ENCODE assay signal across 1 cellular context in genomic region chr21:31509108-31510017, GRCh38.
TF ChIP-seq lines count a peak whose summit lies in the region.

No MANE protein-coding gene starts in this region.

TF ChIP-seq in K562, 482 proteins besides CTCF, POLR2A, EP300 and RAD21 (continued from another document):
- no peak for TF ChIP-seq ZBTB33 (CRISPR knock-in tag; IDR thresholded peaks at IDR 0.05)
- TF ChIP-seq MNT (conservative IDR thresholded peaks at IDR 0.05) = peak; percentile 71 to 87
- peak; percentile 71 for TF ChIP-seq MGA (IDR thresholded peaks at IDR 0.05)
- TF ChIP-seq ZNF76 (CRISPR knock-in tag; IDR thresholded peaks at IDR 0.05; ENCODE audit: borderline replicate concordance) = no peak
- TF ChIP-seq MBD2 (IDR thresholded peaks at IDR 0.05; ENCODE audit: borderline replicate concordance, low read depth) = no peak
- peak; percentile 82 for TF ChIP-seq MAFG (tag; conservative IDR thresholded peaks at IDR 0.05)
- TF ChIP-seq PKNOX1 (IDR thresholded peaks at IDR 0.05) = no peak
- TF ChIP-seq NRF1 (conservative IDR thresholded peaks at IDR 0.05 in 1 of 2, IDR thresholded peaks at IDR 0.05 in 1 of 2) = no peak
- TF ChIP-seq CREM (IDR thresholded peaks at IDR 0.05; ENCODE audit: low read depth) = 0 out of 2 replicates have a peak, but pooled peaks have one; percentile 3
- peak; percentile 82 for TF ChIP-seq C11orf30 (IDR thresholded peaks at IDR 0.05; ENCODE audit: low read depth)
- TF ChIP-seq MXI1 (IDR thresholded peaks at IDR 0.05; ENCODE audit: low read depth, low read length) = no peak
- TF ChIP-seq JUN (IDR thresholded peaks at IDR 0.05; ENCODE audit: borderline replicate concordance, low read depth, low read length) = peak; percentile 61; the same call in 1 of the 2 replicates
- no peak for TF ChIP-seq JUN (CRISPR knock-in tag; IDR thresholded peaks at IDR 0.05; ENCODE audit: borderline replicate concordance)
- TF ChIP-seq CBX2 (IDR thresholded peaks at IDR 0.05; ENCODE audit: insufficient read depth, low read length, poor library complexity, severe bottlenecking) = no peak
- TF ChIP-seq ATF3 (IDR thresholded peaks at IDR 0.05) = peak; percentile 69
- TF ChIP-seq ATF3 (CRISPR knock-in tag; conservative IDR thresholded peaks at IDR 0.05) = no peak
- peak; percentile 20; the same call in 1 of the 2 replicates for TF ChIP-seq NFE2L1 (tag; IDR thresholded peaks at IDR 0.05; ENCODE audit: borderline replicate concordance, low read depth)
- TF ChIP-seq FOXK2 (conservative IDR thresholded peaks at IDR 0.05 in 1 of 2, IDR thresholded peaks at IDR 0.05 in 1 of 2; ENCODE audit: low read depth in 2 of 2) = 0 out of 4 replicates have a peak, but pooled peaks have one; percentile 23 to 34
- TF ChIP-seq NFRKB (IDR thresholded peaks at IDR 0.05; ENCODE audit: low read depth) = no peak
